In genomic region chr16:10114411-10114810, GRCh38 we compare ENCODE assay signal across 21 cellular contexts.
DNase-seq lines count a peak whose midpoint lies in the region; ATAC-seq and TF ChIP-seq lines count a peak whose summit lies in the region.
"Had no signal": no experiment of that assay in that cellular context is flagged by ENCODE, and none has a peak within 500 bp of the region (broad histone marks: within the 10 kb centered on the region; RNA-seq: fewer than 3 reads in every experiment).

No MANE protein-coding gene starts in this region.

- ATAC-seq in omental fat pad (ENCODE audit: low FRiP score) (peak; percentile 48), GM21423 (IDR thresholded peaks at IDR 0.05; ENCODE audit: unreplicated experiment) (no peak), HG02870 (IDR thresholded peaks at IDR 0.05; ENCODE audit: unreplicated experiment) (no peak), Right ventricle myocardium superior (ENCODE audit: poor library complexity) (no peak), GM19397 (IDR thresholded peaks at IDR 0.05; ENCODE audit: unreplicated experiment) (no peak)
- ATAC-seq: lower lobe of right lung; naive thymus-derived CD8-positive, alpha-beta T cell had no signal

- H3K9ac ChIP-seq in mammary epithelial cell (ENCODE audit: insufficient read depth, low read length) (no peak overlapping the region), fibroblast of lung (ENCODE audit: insufficient read depth, low read length) (no peak overlapping the region)
- H3K9ac ChIP-seq: BLaER1 treated with 17β-estradiol and CSF1 and Interleukin-3, amounts not matched to agents 10 nM and 100 nM; parathyroid adenoma had no signal

- TF ChIP-seq CTCF in mammary epithelial cell (conservative IDR thresholded peaks at IDR 0.05 in 1 of 2, IDR thresholded peaks at IDR 0.05 in 1 of 2; ENCODE audit: extremely low read depth in 1 of 2, insufficient read depth in 1 of 2, low read depth in 1 of 2, low read length in 2 of 2) (no peak), MCF 10A (IDR thresholded peaks at IDR 0.05; ENCODE audit: unreplicated experiment) (no peak), fibroblast of lung (conservative IDR thresholded peaks at IDR 0.05 in 1 of 2, IDR thresholded peaks at IDR 0.05 in 1 of 2; ENCODE audit: low read depth in 1 of 2, low read length in 2 of 2) (no peak), omental fat pad (IDR thresholded peaks at IDR 0.05) (no peak)

- H3K36me3 Mint-ChIP-seq in MCF 10A (ENCODE audit: insufficient read depth, unreplicated experiment): no peaks in the 10 kb centered on the region
- H3K36me3 Mint-ChIP-seq: activated naive CD4-positive, alpha-beta T cell treated with anti-CD3 and anti-CD28 coated beads, Interleukin-2, amount 50 U/mL, for 24 hours; naive thymus-derived CD8-positive, alpha-beta T cell had no signal

- BruUV-seq in mammary epithelial cell (replicated peaks; lab: Mats Ljungman, UMichigan) (no TSS peak), MCF 10A (replicated peaks; lab: Mats Ljungman, UMichigan) (no TSS peak)

- dilution Hi-C loops in mammary epithelial cell (cut with HindIII; ENCODE audit: low sequenced_read_pairs): no loop called here

- no peaks in the 10 kb centered on the region for H3K27me3 ChIP-seq in mammary epithelial cell (ENCODE audit: insufficient read depth, low read length)
- no peaks in the 10 kb centered on the region for H3K27me3 ChIP-seq in fibroblast of lung (ENCODE audit: control insufficient read depth, insufficient read depth, low read length)
- H3K27me3 ChIP-seq: BLaER1 treated with 17β-estradiol and CSF1 and Interleukin-3, amounts not matched to agents 10 nM and 100 nM; breast epithelium had no signal

- POLR2A ChIA-PET in MCF 10A (lab: Yijun Ruan, JAX): no interaction called here

- in situ Hi-C loops in mammary epithelial cell (cut with MboI; ENCODE audit: low sequenced_read_pairs in 2 of 2): no loop called here

- DNase-seq in mammary epithelial cell (peak; percentile 22), MCF 10A (ENCODE audit: unreplicated experiment) (no peak), fibroblast of lung (ENCODE audit: low read depth in 2 of 2) (peak in 1 of 2 donors; percentile 75), omental fat pad (ENCODE audit: low spot score) (no peak), Right ventricle myocardium superior (no peak)
- DNase-seq: activated T-cell treated with anti-CD3 and anti-CD28 coated beads, Interleukin-2, amount 50 U/mL, for 24 hours; dermis blood vessel endothelial cell; DMS 273 treated with DMSO at 0.1 percent for 48 hours; GOT3; lower lobe of right lung; naive thymus-derived CD8-positive, alpha-beta T cell; NCI-H345; stimulated activated CD4-positive, alpha-beta T cell treated with anti-CD3 and anti-CD28 coated beads, Interleukin-4, amount 100 ng/mL, for 1 hour had no signal

- H3K4me3 ChIP-seq in mammary epithelial cell (replicated peaks in 1 of 3; ENCODE audit: insufficient read depth in 1 of 3, low read depth in 2 of 3, low read length in 3 of 3) (no peak overlapping the region), fibroblast of lung (replicated peaks in 1 of 4; ENCODE audit: control extremely low read depth in 1 of 4, insufficient read depth in 1 of 4, low read depth in 3 of 4, low read length in 4 of 4) (no peak overlapping the region)
- H3K4me3 ChIP-seq: BLaER1 treated with 17β-estradiol and CSF1 and Interleukin-3, amounts not matched to agents 10 nM and 100 nM; breast epithelium; lower lobe of right lung; skin epidermis had no signal

- no peaks in the 10 kb centered on the region for H3K4me1 Mint-ChIP-seq in MCF 10A (ENCODE audit: insufficient read depth, unreplicated experiment)
- H3K4me1 Mint-ChIP-seq: activated naive CD4-positive, alpha-beta T cell treated with anti-CD3 and anti-CD28 coated beads, Interleukin-2, amount 50 U/mL, for 24 hours; naive thymus-derived CD8-positive, alpha-beta T cell had no signal

- H3K9me3 Mint-ChIP-seq in MCF 10A (ENCODE audit: unreplicated experiment): peaks cover 33% of the 10 kb centered on the region
- H3K9me3 Mint-ChIP-seq: activated T-cell treated with anti-CD3 and anti-CD28 coated beads, Interleukin-2, amount 50 U/mL, for 24 hours had no signal

- no peak overlapping the region for H3K27ac Mint-ChIP-seq in MCF 10A (ENCODE audit: low read depth, unreplicated experiment)
- H3K27ac Mint-ChIP-seq: activated naive CD4-positive, alpha-beta T cell treated with anti-CD3 and anti-CD28 coated beads, Interleukin-2, amount 50 U/mL, for 24 hours; activated T-cell treated with anti-CD3 and anti-CD28 coated beads, Interleukin-2, amount 50 U/mL, for 24 hours; naive thymus-derived CD8-positive, alpha-beta T cell had no signal

- H3K27ac ChIP-seq in mammary epithelial cell (ENCODE audit: insufficient read depth, low read depth, low read length): no peak overlapping the region
- peak overlapping the region; percentile 4 for H3K27ac ChIP-seq in fibroblast of lung (ENCODE audit: insufficient read depth, low read length)
- H3K27ac ChIP-seq: BLaER1 treated with 17β-estradiol and CSF1 and Interleukin-3, amounts not matched to agents 10 nM and 100 nM; lower lobe of right lung; parathyroid adenoma; skin epidermis had no signal

- no peaks in the 10 kb centered on the region for H3K9me3 ChIP-seq in mammary epithelial cell (replicated peaks; ENCODE audit: insufficient read depth, low read length)
- no peaks in the 10 kb centered on the region for H3K9me3 ChIP-seq in fibroblast of lung (ENCODE audit: control insufficient read depth, insufficient read depth, low read depth, low read length)
- H3K9me3 ChIP-seq: breast epithelium, lower lobe of right lung had no signal

- H3K79me2 ChIP-seq in mammary epithelial cell (ENCODE audit: insufficient read depth, low read length) (no peaks in the 10 kb centered on the region), fibroblast of lung (ENCODE audit: control insufficient read depth, insufficient read depth, low read length) (no peaks in the 10 kb centered on the region)
- H3K79me2 ChIP-seq: parathyroid adenoma had no signal

- H3K4me2 ChIP-seq in mammary epithelial cell (ENCODE audit: insufficient read depth, low read depth, low read length): no peak overlapping the region
- H3K4me2 ChIP-seq in fibroblast of lung (ENCODE audit: extremely low read depth, insufficient read depth, low read length): peak overlapping the region; percentile 10
- H3K4me2 ChIP-seq: BLaER1 treated with 17β-estradiol and CSF1 and Interleukin-3, amounts not matched to agents 10 nM and 100 nM had no signal

- H4K20me1 ChIP-seq in mammary epithelial cell (ENCODE audit: insufficient read depth, low read length) (no peaks in the 10 kb centered on the region), fibroblast of lung (ENCODE audit: control insufficient read depth, extremely low read depth, insufficient read depth, low read length) (no peaks in the 10 kb centered on the region)
- H4K20me1 ChIP-seq: BLaER1 treated with 17β-estradiol and CSF1 and Interleukin-3, amounts not matched to agents 10 nM and 100 nM had no signal

- H2AFZ ChIP-seq in mammary epithelial cell (ENCODE audit: low read depth, low read length) (peak overlapping the region; percentile 13), fibroblast of lung (ENCODE audit: low read length) (no peak overlapping the region)
- H2AFZ ChIP-seq: parathyroid adenoma had no signal

- H3K4me3 Mint-ChIP-seq in MCF 10A (ENCODE audit: unreplicated experiment): no peak overlapping the region
- H3K4me3 Mint-ChIP-seq: activated naive CD4-positive, alpha-beta T cell treated with anti-CD3 and anti-CD28 coated beads, Interleukin-2, amount 50 U/mL, for 24 hours; activated T-cell treated with anti-CD3 and anti-CD28 coated beads, Interleukin-2, amount 50 U/mL, for 24 hours; naive thymus-derived CD8-positive, alpha-beta T cell had no signal

- no peaks in the 10 kb centered on the region for H3K36me3 ChIP-seq in mammary epithelial cell (ENCODE audit: insufficient read depth, low read length)
- H3K36me3 ChIP-seq in fibroblast of lung (ENCODE audit: control insufficient read depth, insufficient read depth, low read length): no peaks in the 10 kb centered on the region
- H3K36me3 ChIP-seq: BLaER1 treated with 17β-estradiol and CSF1 and Interleukin-3, amounts not matched to agents 10 nM and 100 nM; breast epithelium; lower lobe of right lung had no signal

- intact Hi-C loops in mammary epithelial cell (cut with micrococcal nuclease) (no loop called here), MCF 10A (cut with micrococcal nuclease) (no loop called here), Right ventricle myocardium superior (cut with DNase I) (no loop called here)

- no peaks in the 10 kb centered on the region for H3K27me3 Mint-ChIP-seq in MCF 10A (ENCODE audit: insufficient read depth, unreplicated experiment)
- H3K27me3 Mint-ChIP-seq: activated T-cell treated with anti-CD3 and anti-CD28 coated beads, Interleukin-2, amount 50 U/mL, for 24 hours had no signal

- CTCF ChIA-PET in mammary epithelial cell (lab: Charles Lee; ENCODE audit: low non-redundant PET): no interaction called here
- CTCF ChIA-PET in MCF 10A (lab: Yijun Ruan, JAX): no interaction called here

- H3K4me1 ChIP-seq in mammary epithelial cell (ENCODE audit: insufficient read depth, low read length) (no peaks in the 10 kb centered on the region), fibroblast of lung (ENCODE audit: control insufficient read depth, extremely low read depth, insufficient read depth, low read length) (no peaks in the 10 kb centered on the region)
- H3K4me1 ChIP-seq: BLaER1 treated with 17β-estradiol and CSF1 and Interleukin-3, amounts not matched to agents 10 nM and 100 nM; lower lobe of right lung; parathyroid adenoma had no signal

- 0% methylated on average over 4 of the region's 4 CpGs for WGBS in mammary epithelial cell (ENCODE audit: low coverage, missing lambda C conversion rate)
